ENCODE assay signal across 1 cellular context in the genomic region with DNA sequence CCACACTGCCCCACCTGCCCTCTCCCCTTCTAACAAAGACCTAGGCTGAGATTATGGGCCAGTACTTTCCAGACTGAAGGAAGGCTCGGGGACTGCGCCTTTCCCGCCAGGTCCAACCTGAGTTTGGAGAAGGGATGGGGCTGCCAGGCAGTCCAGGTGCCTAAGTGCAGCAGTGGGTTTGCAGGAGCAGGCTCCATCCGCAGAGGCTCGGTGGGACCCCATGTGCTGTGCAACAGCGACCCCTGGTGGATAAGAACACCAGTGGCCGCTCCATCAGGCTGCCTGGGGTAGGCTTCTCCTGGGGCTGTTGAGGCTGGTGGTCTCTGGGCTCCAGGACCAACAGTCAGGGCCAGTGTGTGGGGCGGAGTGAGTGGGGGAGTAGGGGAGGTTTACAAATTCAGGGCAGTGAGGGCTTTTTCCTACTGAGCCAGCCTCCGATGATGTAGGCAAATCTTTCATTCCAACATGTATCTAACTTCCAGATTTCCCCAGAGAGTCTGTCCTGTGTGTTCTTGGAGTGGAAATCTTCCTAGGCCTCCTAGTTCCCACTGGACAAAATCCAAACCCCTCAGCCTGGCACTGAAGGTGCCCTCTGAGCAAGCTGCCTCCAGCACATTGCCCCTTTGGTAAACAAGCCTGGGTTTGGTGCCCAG.
TF ChIP-seq lines count a peak whose summit lies in the region.

No MANE protein-coding gene starts in this region.

TF ChIP-seq in SK-N-SH treated with all-trans-retinoic acid at 6 μM for 48 hours, 23 proteins besides CTCF, POLR2A, EP300 and RAD21 (continued from another document):
- TF ChIP-seq, protein P1, sequence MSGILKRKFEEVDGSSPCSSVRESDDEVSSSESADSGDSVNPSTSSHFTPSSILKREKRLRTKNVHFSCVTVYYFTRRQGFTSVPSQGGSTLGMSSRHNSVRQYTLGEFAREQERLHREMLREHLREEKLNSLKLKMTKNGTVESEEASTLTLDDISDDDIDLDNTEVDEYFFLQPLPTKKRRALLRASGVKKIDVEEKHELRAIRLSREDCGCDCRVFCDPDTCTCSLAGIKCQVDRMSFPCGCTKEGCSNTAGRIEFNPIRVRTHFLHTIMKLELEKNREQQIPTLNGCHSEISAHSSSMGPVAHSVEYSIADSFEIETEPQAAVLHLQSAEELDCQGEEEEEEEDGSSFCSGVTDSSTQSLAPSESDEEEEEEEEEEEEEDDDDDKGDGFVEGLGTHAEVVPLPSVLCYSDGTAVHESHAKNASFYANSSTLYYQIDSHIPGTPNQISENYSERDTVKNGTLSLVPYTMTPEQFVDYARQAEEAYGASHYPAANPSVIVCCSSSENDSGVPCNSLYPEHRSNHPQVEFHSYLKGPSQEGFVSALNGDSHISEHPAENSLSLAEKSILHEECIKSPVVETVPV (CRISPR knock-in tag; IDR thresholded peaks at IDR 0.05) = no peak
- TF ChIP-seq CSDC2 (CRISPR knock-in tag; IDR thresholded peaks at IDR 0.05) = no peak
- no peak for TF ChIP-seq ZFP30 (CRISPR knock-in tag; IDR thresholded peaks at IDR 0.05)
- no peak for TF ChIP-seq ZNF70 (CRISPR knock-in tag; IDR thresholded peaks at IDR 0.05)
- no peak for TF ChIP-seq GLIS3 (CRISPR knock-in tag; IDR thresholded peaks at IDR 0.05)
- no peak for TF ChIP-seq PPARA (CRISPR knock-in tag; IDR thresholded peaks at IDR 0.05; ENCODE audit: borderline replicate concordance)
- TF ChIP-seq ZNF8 (CRISPR knock-in tag; IDR thresholded peaks at IDR 0.05) = no peak
- TF ChIP-seq TCF4 (CRISPR knock-in tag; IDR thresholded peaks at IDR 0.05; ENCODE audit: borderline replicate concordance) = no peak
- TF ChIP-seq ZNF565 (CRISPR knock-in tag; conservative IDR thresholded peaks at IDR 0.05; ENCODE audit: low read depth) = no peak
- TF ChIP-seq, protein P2, sequence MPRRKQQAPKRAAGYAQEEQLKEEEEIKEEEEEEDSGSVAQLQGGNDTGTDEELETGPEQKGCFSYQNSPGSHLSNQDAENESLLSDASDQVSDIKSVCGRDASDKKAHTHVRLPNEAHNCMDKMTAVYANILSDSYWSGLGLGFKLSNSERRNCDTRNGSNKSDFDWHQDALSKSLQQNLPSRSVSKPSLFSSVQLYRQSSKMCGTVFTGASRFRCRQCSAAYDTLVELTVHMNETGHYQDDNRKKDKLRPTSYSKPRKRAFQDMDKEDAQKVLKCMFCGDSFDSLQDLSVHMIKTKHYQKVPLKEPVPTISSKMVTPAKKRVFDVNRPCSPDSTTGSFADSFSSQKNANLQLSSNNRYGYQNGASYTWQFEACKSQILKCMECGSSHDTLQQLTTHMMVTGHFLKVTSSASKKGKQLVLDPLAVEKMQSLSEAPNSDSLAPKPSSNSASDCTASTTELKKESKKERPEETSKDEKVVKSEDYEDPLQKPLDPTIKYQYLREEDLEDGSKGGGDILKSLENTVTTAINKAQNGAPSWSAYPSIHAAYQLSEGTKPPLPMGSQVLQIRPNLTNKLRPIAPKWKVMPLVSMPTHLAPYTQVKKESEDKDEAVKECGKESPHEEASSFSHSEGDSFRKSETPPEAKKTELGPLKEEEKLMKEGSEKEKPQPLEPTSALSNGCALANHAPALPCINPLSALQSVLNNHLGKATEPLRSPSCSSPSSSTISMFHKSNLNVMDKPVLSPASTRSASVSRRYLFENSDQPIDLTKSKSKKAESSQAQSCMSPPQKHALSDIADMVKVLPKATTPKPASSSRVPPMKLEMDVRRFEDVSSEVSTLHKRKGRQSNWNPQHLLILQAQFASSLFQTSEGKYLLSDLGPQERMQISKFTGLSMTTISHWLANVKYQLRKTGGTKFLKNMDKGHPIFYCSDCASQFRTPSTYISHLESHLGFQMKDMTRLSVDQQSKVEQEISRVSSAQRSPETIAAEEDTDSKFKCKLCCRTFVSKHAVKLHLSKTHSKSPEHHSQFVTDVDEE (CRISPR knock-in tag; IDR thresholded peaks at IDR 0.05) = no peak
- TF ChIP-seq OSR1 (CRISPR knock-in tag; IDR thresholded peaks at IDR 0.05) = no peak
- TF ChIP-seq, protein P3, sequence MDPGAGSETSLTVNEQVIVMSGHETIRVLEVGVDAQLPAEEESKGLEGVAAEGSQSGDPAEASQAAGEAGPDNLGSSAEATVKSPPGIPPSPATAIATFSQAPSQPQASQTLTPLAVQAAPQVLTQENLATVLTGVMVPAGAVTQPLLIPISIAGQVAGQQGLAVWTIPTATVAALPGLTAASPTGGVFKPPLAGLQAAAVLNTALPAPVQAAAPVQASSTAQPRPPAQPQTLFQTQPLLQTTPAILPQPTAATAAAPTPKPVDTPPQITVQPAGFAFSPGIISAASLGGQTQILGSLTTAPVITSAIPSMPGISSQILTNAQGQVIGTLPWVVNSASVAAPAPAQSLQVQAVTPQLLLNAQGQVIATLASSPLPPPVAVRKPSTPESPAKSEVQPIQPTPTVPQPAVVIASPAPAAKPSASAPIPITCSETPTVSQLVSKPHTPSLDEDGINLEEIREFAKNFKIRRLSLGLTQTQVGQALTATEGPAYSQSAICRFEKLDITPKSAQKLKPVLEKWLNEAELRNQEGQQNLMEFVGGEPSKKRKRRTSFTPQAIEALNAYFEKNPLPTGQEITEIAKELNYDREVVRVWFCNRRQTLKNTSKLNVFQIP (CRISPR knock-in tag; IDR thresholded peaks at IDR 0.05; ENCODE audit: borderline replicate concordance, low read depth) = no peak
- TF ChIP-seq, protein P4, sequence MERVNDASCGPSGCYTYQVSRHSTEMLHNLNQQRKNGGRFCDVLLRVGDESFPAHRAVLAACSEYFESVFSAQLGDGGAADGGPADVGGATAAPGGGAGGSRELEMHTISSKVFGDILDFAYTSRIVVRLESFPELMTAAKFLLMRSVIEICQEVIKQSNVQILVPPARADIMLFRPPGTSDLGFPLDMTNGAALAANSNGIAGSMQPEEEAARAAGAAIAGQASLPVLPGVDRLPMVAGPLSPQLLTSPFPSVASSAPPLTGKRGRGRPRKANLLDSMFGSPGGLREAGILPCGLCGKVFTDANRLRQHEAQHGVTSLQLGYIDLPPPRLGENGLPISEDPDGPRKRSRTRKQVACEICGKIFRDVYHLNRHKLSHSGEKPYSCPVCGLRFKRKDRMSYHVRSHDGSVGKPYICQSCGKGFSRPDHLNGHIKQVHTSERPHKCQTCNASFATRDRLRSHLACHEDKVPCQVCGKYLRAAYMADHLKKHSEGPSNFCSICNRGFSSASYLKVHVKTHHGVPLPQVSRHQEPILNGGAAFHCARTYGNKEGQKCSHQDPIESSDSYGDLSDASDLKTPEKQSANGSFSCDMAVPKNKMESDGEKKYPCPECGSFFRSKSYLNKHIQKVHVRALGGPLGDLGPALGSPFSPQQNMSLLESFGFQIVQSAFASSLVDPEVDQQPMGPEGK (CRISPR knock-in tag; IDR thresholded peaks at IDR 0.05; ENCODE audit: borderline replicate concordance) = no peak
- no peak for TF ChIP-seq ZFP3 (CRISPR knock-in tag; IDR thresholded peaks at IDR 0.05)
- TF ChIP-seq SNAI2 (CRISPR knock-in tag; IDR thresholded peaks at IDR 0.05) = no peak
TF ChIP-seq in SK-N-SH treated with all-trans-retinoic acid at 6 μM for 48 hours: peak in this region for 0.
